15 cellular contexts compared by ENCODE assay signal in the genomic region with DNA sequence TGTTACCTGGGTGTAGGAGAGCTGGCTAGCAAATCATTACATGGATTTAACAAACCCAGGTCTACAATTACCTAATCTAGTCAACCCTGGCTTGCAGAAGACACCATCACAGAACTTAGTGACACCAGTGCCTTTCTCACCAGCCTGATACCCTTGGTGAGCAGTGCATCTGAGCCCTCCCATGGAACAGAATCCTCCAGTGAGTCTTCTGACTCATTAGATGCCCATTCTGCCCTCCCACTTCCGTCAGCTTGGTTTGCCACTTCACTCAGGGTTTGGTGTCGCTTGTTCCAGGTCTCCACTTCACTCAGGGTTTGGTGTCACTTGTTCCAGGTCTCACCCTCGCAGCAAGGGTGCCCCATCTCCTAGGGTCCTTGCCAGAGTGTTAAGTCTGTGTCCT.
A peak's percentile ranks its signal among the peaks of the same experiment; 100 is the strongest.
DNase-seq lines count a peak whose midpoint lies in the region; ATAC-seq and TF ChIP-seq lines count a peak whose summit lies in the region.
"Had no signal": no experiment of that assay in that cellular context is flagged by ENCODE, and none has a peak within 500 bp of the region (broad histone marks: within the 10 kb centered on the region; RNA-seq: fewer than 3 reads in every experiment).

No MANE protein-coding gene starts in this region.

- H3K9me3 ChIP-seq in prostate gland = no peaks in the 10 kb centered on the region
- H3K9me3 ChIP-seq: BLaER1 treated with 17β-estradiol and CSF1 and Interleukin-3, amounts not matched to agents 10 nM and 100 nM had no signal

- no peak overlapping the region for H3K4me3 Mint-ChIP-seq in activated CD4-positive, alpha-beta memory T cell treated with anti-CD3 and anti-CD28 coated beads for 36 hours
- no peak overlapping the region for H3K4me3 Mint-ChIP-seq in activated CD4-positive, alpha-beta memory T cell treated with anti-CD3 and anti-CD28 coated beads, Interleukin-2, amount 10 ng/mL, durations not matched to agents 7 days and 5 days
- H3K4me3 Mint-ChIP-seq: CD4-positive, CD25-positive, alpha-beta regulatory T cell had no signal

- 94% methylated on average over 3 of the region's 3 CpGs for WGBS in prostate gland

- no peaks in the 10 kb centered on the region for H3K36me3 Mint-ChIP-seq in activated CD4-positive, alpha-beta memory T cell treated with anti-CD3 and anti-CD28 coated beads for 36 hours
- H3K36me3 Mint-ChIP-seq in activated CD4-positive, alpha-beta memory T cell treated with anti-CD3 and anti-CD28 coated beads, Interleukin-2, amount 10 ng/mL, durations not matched to agents 7 days and 5 days (ENCODE audit: low read depth) = no peaks in the 10 kb centered on the region
- H3K36me3 Mint-ChIP-seq: CD4-positive, CD25-positive, alpha-beta regulatory T cell had no signal

- peak; percentile 16 for DNase-seq in activated CD4-positive, alpha-beta memory T cell treated with anti-CD3 and anti-CD28 coated beads for 36 hours
- no peak for DNase-seq in activated CD4-positive, alpha-beta memory T cell treated with anti-CD3 and anti-CD28 coated beads, Interleukin-2, amount 10 ng/mL, durations not matched to agents 7 days and 5 days
- DNase-seq in Jurkat, Clone E6-1 (ENCODE audit: low read depth, low spot score) = peak; percentile 35
- DNase-seq in left lobe of liver (ENCODE audit: low spot score) = no peak
- no peak for DNase-seq in prostate gland (ENCODE audit: low spot score)
- no peak for DNase-seq in NCI-H1092 (lab: John Stamatoyannopoulos, UW)
- no peak for DNase-seq in left ventricle myocardium superior
- DNase-seq: 8988T; Calu3; CD4-positive, CD25-positive, alpha-beta regulatory T cell; DMS 273 treated with DMSO at 0.1 percent for 48 hours; GM23248; H7 had no signal

- H3K27ac ChIP-seq in prostate gland = no peak overlapping the region
- H3K27ac ChIP-seq: BLaER1 treated with 17β-estradiol and CSF1 and Interleukin-3, amounts not matched to agents 10 nM and 100 nM; GM23248 had no signal

- no peaks in the 10 kb centered on the region for H3K36me3 ChIP-seq in prostate gland

- H3K9me3 Mint-ChIP-seq in activated CD4-positive, alpha-beta memory T cell treated with anti-CD3 and anti-CD28 coated beads for 36 hours = no peaks in the 10 kb centered on the region
- H3K9me3 Mint-ChIP-seq in activated CD4-positive, alpha-beta memory T cell treated with anti-CD3 and anti-CD28 coated beads, Interleukin-2, amount 10 ng/mL, durations not matched to agents 7 days and 5 days = no peaks in the 10 kb centered on the region
- H3K9me3 Mint-ChIP-seq: CD4-positive, CD25-positive, alpha-beta regulatory T cell had no signal

- no peaks in the 10 kb centered on the region for H3K27me3 ChIP-seq in prostate gland (replicated peaks; ENCODE audit: insufficient read depth)
- H3K27me3 ChIP-seq: BLaER1 treated with 17β-estradiol and CSF1 and Interleukin-3, amounts not matched to agents 10 nM and 100 nM had no signal

- intact Hi-C loops in activated CD4-positive, alpha-beta memory T cell treated with anti-CD3 and anti-CD28 coated beads for 36 hours (cut with micrococcal nuclease) = no loop called here
- intact Hi-C loops in prostate gland (cut with DNase I) = no loop called here
- intact Hi-C loops in left ventricle myocardium superior (cut with micrococcal nuclease) = no loop called here

- ATAC-seq in left lobe of liver (peak; percentile 59), left ventricle myocardium superior (no peak)
- ATAC-seq: K562 had no signal

- POLR2A ChIA-PET in activated CD4-positive, alpha-beta memory T cell treated with anti-CD3 and anti-CD28 coated beads for 36 hours (lab: Charles Lee) = no interaction called here
- POLR2A ChIA-PET in activated CD4-positive, alpha-beta memory T cell treated with anti-CD3 and anti-CD28 coated beads, Interleukin-2, amount 10 ng/mL, durations not matched to agents 7 days and 5 days (lab: Charles Lee) = no interaction called here

- H3K4me1 ChIP-seq in prostate gland (replicated peaks) = no peaks in the 10 kb centered on the region
- H3K4me1 ChIP-seq: BLaER1 treated with 17β-estradiol and CSF1 and Interleukin-3, amounts not matched to agents 10 nM and 100 nM had no signal

- H3K27me3 Mint-ChIP-seq in activated CD4-positive, alpha-beta memory T cell treated with anti-CD3 and anti-CD28 coated beads for 36 hours = no peaks in the 10 kb centered on the region
- H3K27me3 Mint-ChIP-seq in activated CD4-positive, alpha-beta memory T cell treated with anti-CD3 and anti-CD28 coated beads, Interleukin-2, amount 10 ng/mL, durations not matched to agents 7 days and 5 days = peaks cover 4% of the 10 kb centered on the region
- H3K27me3 Mint-ChIP-seq: CD4-positive, CD25-positive, alpha-beta regulatory T cell had no signal

- H3K4me3 ChIP-seq in Jurkat, Clone E6-1 (ENCODE audit: low read length) = no peak overlapping the region
- H3K4me3 ChIP-seq in prostate gland = no peak overlapping the region
- H3K4me3 ChIP-seq: BLaER1 treated with 17β-estradiol and CSF1 and Interleukin-3, amounts not matched to agents 10 nM and 100 nM; GM23248; K562 had no signal

- CTCF ChIA-PET in activated CD4-positive, alpha-beta memory T cell treated with anti-CD3 and anti-CD28 coated beads for 36 hours (lab: Charles Lee) = no interaction called here
- CTCF ChIA-PET in activated CD4-positive, alpha-beta memory T cell treated with anti-CD3 and anti-CD28 coated beads, Interleukin-2, amount 10 ng/mL, durations not matched to agents 7 days and 5 days (lab: Charles Lee) = no interaction called here

- no peak overlapping the region for H3K27ac Mint-ChIP-seq in activated CD4-positive, alpha-beta memory T cell treated with anti-CD3 and anti-CD28 coated beads for 36 hours
- no peak overlapping the region for H3K27ac Mint-ChIP-seq in activated CD4-positive, alpha-beta memory T cell treated with anti-CD3 and anti-CD28 coated beads, Interleukin-2, amount 10 ng/mL, durations not matched to agents 7 days and 5 days

- no peaks in the 10 kb centered on the region for H3K4me1 Mint-ChIP-seq in activated CD4-positive, alpha-beta memory T cell treated with anti-CD3 and anti-CD28 coated beads for 36 hours (ENCODE audit: low read depth)
- H3K4me1 Mint-ChIP-seq in activated CD4-positive, alpha-beta memory T cell treated with anti-CD3 and anti-CD28 coated beads, Interleukin-2, amount 10 ng/mL, durations not matched to agents 7 days and 5 days = no peaks in the 10 kb centered on the region

- no peak for TF ChIP-seq CTCF in prostate gland (IDR thresholded peaks at IDR 0.05)

- no peak for TF ChIP-seq POLR2A in prostate gland (IDR thresholded peaks at IDR 0.05)

Comparison
In these comparisons a context has a peak if more than half of its experiments do, and no peak if none do; other contexts are left out.
1. DNase-seq: peak in activated CD4-positive, alpha-beta memory T cell treated with anti-CD3 and anti-CD28 coated beads for 36 hours (single experiment) and Jurkat, Clone E6-1 (single experiment); none in activated CD4-positive, alpha-beta memory T cell treated with anti-CD3 and anti-CD28 coated beads, Interleukin-2, amount 10 ng/mL, durations not matched to agents 7 days and 5 days (single experiment), left lobe of liver (single experiment), prostate gland (single experiment), NCI-H1092 (single experiment) and left ventricle myocardium superior (single experiment).